32 cellular contexts compared by ENCODE assay signal in the genomic region with DNA sequence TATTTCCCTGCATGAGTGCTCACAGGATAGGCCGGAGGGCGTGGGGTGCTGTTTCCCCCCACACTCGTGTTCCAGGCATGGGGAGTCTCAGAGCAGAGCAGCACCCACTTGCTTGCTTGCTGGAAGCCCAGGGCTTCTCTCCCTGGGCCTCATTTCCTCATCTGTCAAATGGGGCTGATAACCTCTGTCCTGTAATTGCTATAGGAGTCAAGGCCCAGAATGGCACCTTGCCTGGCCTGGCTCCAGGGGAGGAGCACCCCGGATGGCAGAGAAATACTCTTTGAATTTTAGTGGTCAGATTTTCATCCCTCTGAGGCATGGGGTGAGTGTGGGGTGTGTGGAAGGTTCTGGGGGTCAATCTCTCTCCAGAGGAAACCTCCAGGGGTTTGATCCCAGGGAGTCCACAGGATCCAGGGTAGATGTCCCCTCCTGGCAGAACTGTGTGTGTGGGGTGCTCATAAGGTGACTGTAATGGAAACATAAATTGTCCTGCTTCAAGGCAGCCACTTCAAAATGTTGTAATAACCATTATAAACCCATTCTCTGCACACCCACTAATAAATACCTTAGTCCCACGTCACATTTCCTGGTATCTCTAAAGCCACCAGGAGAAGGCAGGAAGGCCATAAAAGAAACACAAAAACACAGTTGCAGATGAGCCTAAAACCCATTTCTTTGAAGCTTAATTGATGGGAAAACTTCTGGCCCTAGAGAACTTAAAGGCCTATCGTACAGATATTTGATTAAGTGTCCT.
DNase-seq lines count a peak whose midpoint lies in the region; ATAC-seq, FAIRE-seq and TF ChIP-seq lines count a peak whose summit lies in the region.
"Had no signal": no experiment of that assay in that cellular context is flagged by ENCODE, and none has a peak within 500 bp of the region (broad histone marks: within the 10 kb centered on the region; RNA-seq: fewer than 3 reads in every experiment).

No MANE protein-coding gene starts in this region.

- ATAC-seq in PC-3 (peak; percentile 45), psoas muscle (no peak), HG02610 (IDR thresholded peaks at IDR 0.05; ENCODE audit: unreplicated experiment) (no peak)
- ATAC-seq: activated CD4-positive, alpha-beta T cell treated with anti-CD3 and anti-CD28 coated beads for 36 hours; CD8-positive, alpha-beta T cell; gastrocnemius medialis; HepG2; stimulated activated naive CD8-positive, alpha-beta T cell treated with anti-CD3 and anti-CD28 coated beads, Interleukin-15, amount 100 ng/mL, for 72 hours had no signal

- no peak for FAIRE-seq in kidney (lab: Jason Lieb, UNC)
- no peak for FAIRE-seq in small intestine (lab: Jason Lieb, UNC)
- no peak for FAIRE-seq in HTR-8/SVneo (lab: Jason Lieb, UNC)
- FAIRE-seq: HepG2 had no signal

- no peak overlapping the region for H3K4me3 Mint-ChIP-seq in activated T-helper 2 cell treated with anti-CD3 and anti-CD28 coated beads, Interferon-gamma antibody, Interleukin-2, Interleukin-4, amounts not matched to agents 10 μg/mL and 5 μg/mL and 100 μg/mL, durations not matched to agents 14 hours and 24 hours and 36 hours (ENCODE audit: low read depth)
- H3K4me3 Mint-ChIP-seq: activated CD4-positive, alpha-beta T cell treated with anti-CD3 and anti-CD28 coated beads for 36 hours; activated naive CD4-positive, alpha-beta T cell treated with anti-CD3 and anti-CD28 coated beads, Interleukin-2, amount 50 U/mL, for 24 hours; brain; CD8-positive, alpha-beta T cell; H9; stimulated activated naive CD8-positive, alpha-beta T cell treated with anti-CD3 and anti-CD28 coated beads, Interleukin-15, amount 100 ng/mL, for 72 hours; T-helper 2 cell treated with Interferon-gamma antibody and Interleukin-4, amounts not matched to agents 5 μg/mL and 100 μg/mL, for 36 hours had no signal

- no peaks in the 10 kb centered on the region for H3K9me3 ChIP-seq in PC-3 (ENCODE audit: low read length)
- no peaks in the 10 kb centered on the region for H3K9me3 ChIP-seq in kidney (ENCODE audit: control insufficient read depth in 1 of 2, low read length in 2 of 2)
- H3K9me3 ChIP-seq in small intestine (ENCODE audit: control insufficient read depth, low read depth), result no peaks in the 10 kb centered on the region
- H3K9me3 ChIP-seq in psoas muscle, result no peaks in the 10 kb centered on the region
- H3K9me3 ChIP-seq: gastrocnemius medialis, ovary, spleen, thoracic aorta, vagina had no signal

- H3K27ac ChIP-seq in PC-3 (ENCODE audit: low read length) (no peak overlapping the region), kidney (ENCODE audit: low read depth in 2 of 2, low read length in 2 of 2) (no peak overlapping the region), small intestine (ENCODE audit: low read depth in 1 of 2, low read length in 1 of 2) (no peak overlapping the region), psoas muscle (no peak overlapping the region)
- H3K27ac ChIP-seq: gastrocnemius medialis, ovary, PC-9, spleen, thoracic aorta, vagina had no signal

- H2AFZ ChIP-seq in PC-3 (ENCODE audit: low read length), result no peak overlapping the region
- H2AFZ ChIP-seq: PC-9 had no signal

- H3K9me3 Mint-ChIP-seq in activated T-helper 2 cell treated with anti-CD3 and anti-CD28 coated beads, Interferon-gamma antibody, Interleukin-2, Interleukin-4, amounts not matched to agents 10 μg/mL and 5 μg/mL and 100 μg/mL, durations not matched to agents 14 hours and 24 hours and 36 hours, result no peaks in the 10 kb centered on the region
- H3K9me3 Mint-ChIP-seq: activated naive CD4-positive, alpha-beta T cell treated with anti-CD3 and anti-CD28 coated beads, Interleukin-2, amount 50 U/mL, for 24 hours; CD8-positive, alpha-beta T cell; stimulated activated naive CD8-positive, alpha-beta T cell treated with anti-CD3 and anti-CD28 coated beads, Interleukin-15, amount 100 ng/mL, for 72 hours; T-helper 2 cell treated with Interferon-gamma antibody and Interleukin-4, amounts not matched to agents 5 μg/mL and 100 μg/mL, for 36 hours had no signal

- H3K27ac Mint-ChIP-seq in activated T-helper 2 cell treated with anti-CD3 and anti-CD28 coated beads, Interferon-gamma antibody, Interleukin-2, Interleukin-4, amounts not matched to agents 10 μg/mL and 5 μg/mL and 100 μg/mL, durations not matched to agents 14 hours and 24 hours and 36 hours, result no peak overlapping the region
- H3K27ac Mint-ChIP-seq: activated CD4-positive, alpha-beta T cell treated with anti-CD3 and anti-CD28 coated beads for 36 hours; activated naive CD4-positive, alpha-beta T cell treated with anti-CD3 and anti-CD28 coated beads, Interleukin-2, amount 50 U/mL, for 24 hours; brain; CD8-positive, alpha-beta T cell; T-helper 2 cell treated with Interferon-gamma antibody and Interleukin-4, amounts not matched to agents 5 μg/mL and 100 μg/mL, for 36 hours had no signal

- H3K9ac ChIP-seq in PC-3 (ENCODE audit: low read length) (no peak overlapping the region), kidney (ENCODE audit: low read length in 2 of 2) (no peak overlapping the region)

- TF ChIP-seq CTCF in PC-3 (conservative IDR thresholded peaks at IDR 0.05; ENCODE audit: low read depth, low read length) (no peak), kidney (IDR thresholded peaks at IDR 0.05; ENCODE audit: borderline replicate concordance, extremely low read depth, insufficient read depth) (no peak), psoas muscle (IDR thresholded peaks at IDR 0.05) (no peak)

- H3K27me3 ChIP-seq in PC-3 (ENCODE audit: low read length) (no peaks in the 10 kb centered on the region), small intestine (ENCODE audit: control insufficient read depth in 2 of 2, insufficient read depth in 2 of 2, low read length in 2 of 2) (no peaks in the 10 kb centered on the region), psoas muscle (ENCODE audit: insufficient read depth in 3 of 3, low read length in 2 of 3) (peaks cover 0 to 1% (median 0%) of the 10 kb centered on the region in 3 donors)
- H3K27me3 ChIP-seq: gastrocnemius medialis, ovary, spleen, vagina had no signal

- no peak overlapping the region for H3K4me2 ChIP-seq in PC-3 (ENCODE audit: low read length)
- H3K4me2 ChIP-seq: PC-9 had no signal

- CTCF ChIA-PET in PC-3 (lab: Charles Lee), result interaction anchor here (0.6 kb wide), 1 partner anchor 10 kb away, joined by 3 read pairs; no protein-coding TSS in a partner anchor

- 57 to 69% (median 69%) methylated on average over 6 of the region's 6 CpGs for WGBS in small intestine, 3 donors
- 85 to 94% (median 93%) methylated on average over 6 of the region's 6 CpGs for WGBS in psoas muscle, 3 donors

- H3K36me3 ChIP-seq in PC-3 (ENCODE audit: low read depth, low read length), result no peaks in the 10 kb centered on the region
- no peaks in the 10 kb centered on the region for H3K36me3 ChIP-seq in kidney (ENCODE audit: control insufficient read depth in 1 of 2, insufficient read depth in 2 of 2, low read length in 2 of 2)
- H3K36me3 ChIP-seq in small intestine (ENCODE audit: control insufficient read depth in 2 of 2, insufficient read depth in 2 of 2, low read length in 2 of 2), result no peaks in the 10 kb centered on the region
- no peaks in the 10 kb centered on the region for H3K36me3 ChIP-seq in psoas muscle (ENCODE audit: insufficient read depth in 1 of 2, low read depth in 1 of 2)
- H3K36me3 ChIP-seq: gastrocnemius medialis, ovary, spleen, thoracic aorta, vagina had no signal

- peak; percentile 16 for DNase-seq in GM03348 (ENCODE audit: low spot score)
- peak; percentile 2 for DNase-seq in PC-3
- peak; percentile 4 for DNase-seq in kidney
- peak; percentile 46 for DNase-seq in small intestine
- no peak for DNase-seq in activated T-helper 2 cell treated with anti-CD3 and anti-CD28 coated beads, Interferon-gamma antibody, Interleukin-2, Interleukin-4, amounts not matched to agents 10 μg/mL and 5 μg/mL and 100 μg/mL, durations not matched to agents 14 hours and 24 hours and 36 hours (ENCODE audit: low spot score)
- DNase-seq in psoas muscle, result no peak
- no peak for DNase-seq in HTR-8/SVneo (ENCODE audit: insufficient read length, low spot score)
- DNase-seq: activated CD4-positive, alpha-beta T cell treated with anti-CD3 and anti-CD28 coated beads for 36 hours; activated T-cell treated with anti-CD3 and anti-CD28 coated beads for 4 hours; amniotic stem cell; CD8-positive, alpha-beta T cell; cerebellar nuclear complex; DMS 273 treated with DMSO at 0.1 percent for 48 hours; gastrocnemius medialis; H9; NCI-H1436 treated with DMSO at 0.1 percent for 48 hours; NCI-H2081 treated with DMSO at 0.1 percent for 48 hours; NCI-H226; ovary; SHP77 treated with DMSO at 0.1 percent for 48 hours; spleen; stimulated activated CD4-positive, alpha-beta T cell treated with anti-CD3 and anti-CD28 coated beads, Interleukin-2, amount 100 ng/mL, for 24 hours; stimulated activated naive CD8-positive, alpha-beta T cell treated with anti-CD3 and anti-CD28 coated beads, Interleukin-15, amount 100 ng/mL, for 72 hours had no signal

- peaks cover under 1% of the 10 kb centered on the region for H3K27me3 Mint-ChIP-seq in activated T-helper 2 cell treated with anti-CD3 and anti-CD28 coated beads, Interferon-gamma antibody, Interleukin-2, Interleukin-4, amounts not matched to agents 10 μg/mL and 5 μg/mL and 100 μg/mL, durations not matched to agents 14 hours and 24 hours and 36 hours (ENCODE audit: low read depth)
- H3K27me3 Mint-ChIP-seq: activated CD4-positive, alpha-beta T cell treated with anti-CD3 and anti-CD28 coated beads for 36 hours; activated naive CD4-positive, alpha-beta T cell treated with anti-CD3 and anti-CD28 coated beads, Interleukin-2, amount 50 U/mL, for 24 hours; stimulated activated naive CD8-positive, alpha-beta T cell treated with anti-CD3 and anti-CD28 coated beads, Interleukin-15, amount 100 ng/mL, for 72 hours had no signal

- H3K4me1 ChIP-seq in PC-3 (ENCODE audit: insufficient read depth, low read length) (no peaks in the 10 kb centered on the region), kidney (ENCODE audit: control insufficient read depth in 1 of 2, insufficient read depth in 1 of 2, low read depth in 1 of 2, low read length in 2 of 2) (peaks cover 0 to 2% of the 10 kb centered on the region in 2 donors), small intestine (ENCODE audit: control insufficient read depth in 2 of 2, insufficient read depth in 1 of 2, low read depth in 1 of 2, low read length in 1 of 2) (no peaks in the 10 kb centered on the region), psoas muscle (no peaks in the 10 kb centered on the region)
- H3K4me1 ChIP-seq: vagina had no signal

- H3K4me3 ChIP-seq in PC-3 (ENCODE audit: low read length) (no peak overlapping the region), kidney (ENCODE audit: low read length in 2 of 2) (no peak overlapping the region), small intestine (ENCODE audit: low read depth in 1 of 2, low read length in 2 of 2) (no peak overlapping the region), psoas muscle (no peak overlapping the region)
- H3K4me3 ChIP-seq: gastrocnemius medialis, lung, ovary, PC-9, spleen, thoracic aorta, vagina had no signal

- H3K36me3 Mint-ChIP-seq in activated T-helper 2 cell treated with anti-CD3 and anti-CD28 coated beads, Interferon-gamma antibody, Interleukin-2, Interleukin-4, amounts not matched to agents 10 μg/mL and 5 μg/mL and 100 μg/mL, durations not matched to agents 14 hours and 24 hours and 36 hours (ENCODE audit: low read depth), result no peaks in the 10 kb centered on the region
- H3K36me3 Mint-ChIP-seq: activated naive CD4-positive, alpha-beta T cell treated with anti-CD3 and anti-CD28 coated beads, Interleukin-2, amount 50 U/mL, for 24 hours; brain; CD8-positive, alpha-beta T cell had no signal

- H4K20me1 ChIP-seq in PC-3 (ENCODE audit: low read length), result no peaks in the 10 kb centered on the region

- H3K9me2 ChIP-seq in PC-3 (replicated peaks; ENCODE audit: low read length), result no peaks in the 10 kb centered on the region

- no peaks in the 10 kb centered on the region for H3K79me2 ChIP-seq in PC-3 (ENCODE audit: low read length)

- H3K4me1 Mint-ChIP-seq in activated T-helper 2 cell treated with anti-CD3 and anti-CD28 coated beads, Interferon-gamma antibody, Interleukin-2, Interleukin-4, amounts not matched to agents 10 μg/mL and 5 μg/mL and 100 μg/mL, durations not matched to agents 14 hours and 24 hours and 36 hours (ENCODE audit: low read depth), result peaks cover 3% of the 10 kb centered on the region
- H3K4me1 Mint-ChIP-seq: activated naive CD4-positive, alpha-beta T cell treated with anti-CD3 and anti-CD28 coated beads, Interleukin-2, amount 50 U/mL, for 24 hours; brain had no signal

- no peaks in the 10 kb centered on the region for H3F3A ChIP-seq in PC-3 (ENCODE audit: low read length, unreplicated experiment)

- BruUV-seq in PC-3 (replicated peaks; lab: Mats Ljungman, UMichigan), result no TSS peak

- intact Hi-C loops in PC-3 (cut with micrococcal nuclease) (no loop called here), kidney (cut with DNase I) (no loop called here), psoas muscle (cut with DNase I) (no loop called here)
- intact Hi-C loops in activated T-helper 2 cell treated with anti-CD3 and anti-CD28 coated beads, Interferon-gamma antibody, Interleukin-2, Interleukin-4, amounts not matched to agents 10 μg/mL and 5 μg/mL and 100 μg/mL, durations not matched to agents 14 hours and 24 hours and 36 hours (cut with micrococcal nuclease), result no loop called here

- POLR2A ChIA-PET in PC-3 (lab: Charles Lee; ENCODE audit: unreplicated experiment), result no interaction called here

Comparison
In these comparisons a context has a peak if more than half of its experiments do, and no peak if none do; other contexts are left out.
1. DNase-seq: peak in GM03348 (single experiment), PC-3 (single experiment), kidney (single experiment) and small intestine (single experiment); none in activated T-helper 2 cell treated with anti-CD3 and anti-CD28 coated beads, Interferon-gamma antibody, Interleukin-2, Interleukin-4, amounts not matched to agents 10 μg/mL and 5 μg/mL and 100 μg/mL, durations not matched to agents 14 hours and 24 hours and 36 hours (single experiment), psoas muscle (0 of 2) and HTR-8/SVneo (single experiment).